In the genomic region with DNA sequence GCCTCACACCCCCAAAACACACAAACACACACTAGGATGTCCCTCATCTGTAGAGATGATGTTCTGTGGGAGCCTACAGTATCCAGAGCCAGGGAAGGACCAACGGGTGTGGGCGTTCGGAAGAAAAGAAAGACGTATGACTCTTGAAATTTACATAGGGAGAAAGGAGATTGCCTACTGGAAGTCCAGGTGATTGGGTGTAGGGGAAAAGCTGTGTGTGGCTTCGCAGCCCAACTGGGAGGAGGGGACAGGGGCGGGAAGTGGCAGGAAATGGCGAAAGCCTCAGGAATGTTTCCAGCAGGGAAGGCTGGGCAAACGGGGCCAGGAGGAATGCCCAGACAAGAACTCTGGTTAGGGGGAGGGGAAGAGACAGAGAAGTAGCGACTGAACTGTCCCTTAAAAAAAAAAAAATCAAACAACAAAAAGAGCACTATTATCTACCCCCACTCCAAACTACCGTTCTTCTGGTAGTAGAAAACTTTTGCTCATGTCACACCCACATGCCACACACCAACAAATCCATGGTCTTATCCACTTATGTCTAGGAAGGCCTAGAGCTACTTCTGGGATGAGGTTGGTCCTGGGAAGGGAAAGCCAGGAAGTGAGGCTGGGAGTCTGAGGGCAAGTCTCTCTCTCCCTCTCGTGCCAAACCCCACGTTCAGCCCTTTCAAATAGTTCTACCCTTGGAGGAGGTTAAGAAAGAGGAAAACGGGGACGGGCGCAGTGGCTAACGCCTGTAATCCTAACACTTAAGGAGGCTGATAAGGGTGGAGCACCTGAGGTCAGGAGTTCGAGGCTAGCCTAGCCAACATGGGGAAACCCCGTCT, we compare ENCODE assay signal across 8 cellular contexts. TPM values are rescaled to one million over a fixed set of nuclear protein-coding genes. Genes with fewer than 3 reads are reported as not detected.
DNase-seq lines count a peak whose midpoint lies in the region; ATAC-seq lines count a peak whose summit lies in the region.

No MANE protein-coding gene starts in this region.

- peak overlapping the region; percentile 82 for H3K4me3 ChIP-seq in HUES6 (ENCODE audit: low read depth, low read length)
- peak overlapping the region; percentile 90 for H3K4me3 ChIP-seq in iPS-18a (ENCODE audit: low read length)

- H3K27ac ChIP-seq in HUES6 (ENCODE audit: low read depth, low read length) (peak overlapping the region; percentile 95), iPS-18a (ENCODE audit: low read length) (peak overlapping the region; percentile 93)

- H3K4me3 Mint-ChIP-seq in stimulated activated naive B cell treated with anti-CD40 and anti-IgM and Interleukin-4, amounts not matched to agents 10 μg/mL and 1 μg/mL and 100 μg/mL, for 72 hours, result peak overlapping the region in 1 of 2 donors; percentile 69
- H3K4me3 Mint-ChIP-seq in T-helper 17 cell, result no peak overlapping the region

- H3K36me3 ChIP-seq in HUES6 (ENCODE audit: control insufficient read depth, insufficient read depth, low read length) (peaks cover 15% of the 10 kb centered on the region), iPS-18a (ENCODE audit: control insufficient read depth, low read depth, low read length) (peaks cover 2% of the 10 kb centered on the region)

- H3K36me3 Mint-ChIP-seq in stimulated activated naive B cell treated with anti-CD40 and anti-IgM and Interleukin-4, amounts not matched to agents 10 μg/mL and 1 μg/mL and 100 μg/mL, for 72 hours, result peaks cover 22 to 35% of the 10 kb centered on the region in 2 donors
- H3K36me3 Mint-ChIP-seq in T-helper 17 cell (ENCODE audit: low read depth), result peaks cover 9% of the 10 kb centered on the region

- H3K9ac ChIP-seq in HUES6 (ENCODE audit: low read length) (peak overlapping the region; percentile 90), iPS-18a (ENCODE audit: low read length) (peak overlapping the region; percentile 91)

- no peaks in the 10 kb centered on the region for H3K9me3 Mint-ChIP-seq in stimulated activated naive B cell treated with anti-CD40 and anti-IgM and Interleukin-4, amounts not matched to agents 10 μg/mL and 1 μg/mL and 100 μg/mL, for 72 hours

- H3K27me3 ChIP-seq in HUES6 (ENCODE audit: control insufficient read depth, insufficient read depth, low read length), result no peaks in the 10 kb centered on the region
- no peaks in the 10 kb centered on the region for H3K27me3 ChIP-seq in iPS-18a (ENCODE audit: control insufficient read depth, insufficient read depth, low read length)

- peak overlapping the region; percentile 56 for H3K27ac Mint-ChIP-seq in stimulated activated naive B cell treated with anti-CD40 and anti-IgM and Interleukin-4, amounts not matched to agents 10 μg/mL and 1 μg/mL and 100 μg/mL, for 72 hours
- H3K27ac Mint-ChIP-seq in T-helper 17 cell, result no peak overlapping the region

- H3K4me1 Mint-ChIP-seq in stimulated activated naive B cell treated with anti-CD40 and anti-IgM and Interleukin-4, amounts not matched to agents 10 μg/mL and 1 μg/mL and 100 μg/mL, for 72 hours, result peaks cover 34 to 53% of the 10 kb centered on the region in 2 donors
- H3K4me1 Mint-ChIP-seq in T-helper 17 cell, result peaks cover 27% of the 10 kb centered on the region

- peak; percentile 82 for DNase-seq in AG08396 (ENCODE audit: low spot score)
- DNase-seq in amniotic stem cell (lab: John Stamatoyannopoulos, UW), result peak; percentile 65
- no peak for DNase-seq in stimulated activated naive B cell treated with anti-CD40 and anti-IgM and Interleukin-4, amounts not matched to agents 10 μg/mL and 1 μg/mL and 100 μg/mL, for 72 hours
- no peak for DNase-seq in activated CD4-positive, alpha-beta T cell treated with anti-CD3 and anti-CD28 coated beads, Interleukin-2, amount 50 U/mL, for 48 hours
- no peak for DNase-seq in NCI-H1048 (lab: John Stamatoyannopoulos, UW)
- no peak for DNase-seq in T-helper 17 cell

- ATAC-seq in stimulated activated naive B cell treated with anti-CD40 and anti-IgM and Interleukin-4, amounts not matched to agents 10 μg/mL and 1 μg/mL and 100 μg/mL, for 72 hours (replicated peaks), result no peak
- ATAC-seq in T-helper 17 cell, result no peak

- no peaks in the 10 kb centered on the region for H3K27me3 Mint-ChIP-seq in stimulated activated naive B cell treated with anti-CD40 and anti-IgM and Interleukin-4, amounts not matched to agents 10 μg/mL and 1 μg/mL and 100 μg/mL, for 72 hours
- H3K27me3 Mint-ChIP-seq in T-helper 17 cell, result no peaks in the 10 kb centered on the region

- H3K9me3 ChIP-seq in HUES6 (ENCODE audit: control insufficient read depth, insufficient read depth, low read depth, low read length), result no peaks in the 10 kb centered on the region
- H3K9me3 ChIP-seq in iPS-18a (ENCODE audit: control insufficient read depth, low read depth, low read length), result no peaks in the 10 kb centered on the region
- no peaks in the 10 kb centered on the region for H3K9me3 ChIP-seq in T-helper 17 cell (ENCODE audit: control insufficient read depth, low read length, poor library complexity, severe bottlenecking)

- H3K4me1 ChIP-seq in HUES6 (ENCODE audit: control insufficient read depth, insufficient read depth, low read length) (peaks cover 29% of the 10 kb centered on the region), iPS-18a (ENCODE audit: control insufficient read depth, low read depth, low read length) (peaks cover 27% of the 10 kb centered on the region)

RNA-seq across cellular contexts. Expression of gene CKS1B, which starts 1.8 kb away (rescaled TPM):
- 1 to 10 TPM; 9.3 to 9.4 TPM for total RNA-seq in T-helper 17 cell

RNA-seq across cellular contexts. Expression of gene SHC1, which starts 2.2 kb away (rescaled TPM):
- total RNA-seq in T-helper 17 cell, result 100 to 1,000 TPM in 1 of 2 donors, 10 to 100 TPM in 1; 99.5 to 105 TPM

RNA-seq across cellular contexts. Expression of gene FLAD1, which starts 10.4 kb away (rescaled TPM):
- 10 to 100 TPM; 33.2 to 34.7 TPM for total RNA-seq in T-helper 17 cell

RNA-seq across cellular contexts. Expression of gene PYGO2, which starts 11.1 kb away (rescaled TPM):
- total RNA-seq in T-helper 17 cell, result 10 to 100 TPM; 34.7 to 45.1 TPM

RNA-seq across cellular contexts. Expression of gene PBXIP1, which starts 16.8 kb away (rescaled TPM):
- total RNA-seq in T-helper 17 cell, result 100 to 1,000 TPM; 634 to 767 TPM

Comparison
In these comparisons a context has a peak if more than half of its experiments do, and no peak if none do; other contexts are left out.
1. DNase-seq: peak in AG08396 (single experiment) and amniotic stem cell (single experiment); none in stimulated activated naive B cell treated with anti-CD40 and anti-IgM and Interleukin-4, amounts not matched to agents 10 μg/mL and 1 μg/mL and 100 μg/mL, for 72 hours (single experiment), activated CD4-positive, alpha-beta T cell treated with anti-CD3 and anti-CD28 coated beads, Interleukin-2, amount 50 U/mL, for 48 hours (0 of 2), NCI-H1048 (single experiment) and T-helper 17 cell (0 of 3).